Comparison of ENCODE assay signal across 8 cellular contexts in the genomic region with DNA sequence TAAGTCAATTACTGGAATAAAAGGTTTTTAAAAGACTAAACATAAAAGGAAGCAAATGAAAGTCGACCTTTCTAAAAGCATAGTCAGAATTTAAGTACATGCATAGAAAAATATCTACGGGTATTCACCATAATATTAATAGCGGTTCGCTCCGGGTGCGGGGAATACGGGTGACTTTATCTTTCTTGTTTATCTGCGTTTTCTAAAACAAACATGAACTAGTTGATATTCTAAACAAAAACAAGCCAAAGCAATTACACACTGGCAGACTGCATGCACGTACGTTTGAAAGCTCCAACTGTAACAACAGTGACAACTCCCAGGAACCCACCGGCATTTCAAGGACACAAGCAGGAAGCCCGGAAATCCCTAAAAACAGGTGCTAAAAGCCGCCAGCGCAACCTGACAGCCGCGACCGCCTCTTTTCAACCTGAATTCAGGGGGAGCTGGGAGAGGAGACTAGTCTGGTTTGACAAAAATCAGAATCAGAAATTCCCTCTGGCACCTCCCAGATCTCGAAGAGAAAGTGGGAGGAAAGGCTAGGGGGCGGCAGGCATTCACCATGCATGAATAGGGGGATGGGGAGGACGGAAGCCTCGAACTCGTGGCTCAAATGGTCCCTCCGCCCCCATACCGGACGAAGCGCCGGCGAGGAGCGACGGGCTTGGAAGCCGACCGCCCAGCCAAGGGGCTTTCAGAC. TPM values are rescaled to one million over a fixed set of nuclear protein-coding genes. Genes with fewer than 3 reads are reported as not detected.
DNase-seq lines count a peak whose midpoint lies in the region; ATAC-seq, FAIRE-seq and TF ChIP-seq lines count a peak whose summit lies in the region.

No MANE protein-coding gene starts in this region.

- intact Hi-C loops in activated CD4-positive, alpha-beta T cell treated with anti-CD3 and anti-CD28 coated beads for 36 hours (cut with DNase I, micrococcal nuclease) = loop anchor here (1.0 to 5.0 kb wide), 7 partner anchors 30 to 1226 kb away; a partner anchor contains a TSS
- intact Hi-C loops in K562 (cut with micrococcal nuclease) = loop anchor here (5.0 kb wide), 2 partner anchors 91 to 1004 kb away; a partner anchor contains a TSS
- intact Hi-C loops in left colon (cut with DNase I, micrococcal nuclease) = no loop called here

- no peaks in the 10 kb centered on the region for H3K27me3 Mint-ChIP-seq in activated CD4-positive, alpha-beta T cell treated with anti-CD3 and anti-CD28 coated beads for 36 hours

- POLR2A ChIA-PET in activated CD4-positive, alpha-beta T cell treated with anti-CD3 and anti-CD28 coated beads for 36 hours (lab: Charles Lee) = no interaction called here
- POLR2A ChIA-PET in K562 (lab: Yijun Ruan, JAX) = interaction anchor here (0.5 to 1.7 kb wide), 2 partner anchors 42 to 118 kb away, joined by 3 to 6 read pairs; no protein-coding TSS in a partner anchor

- TF ChIP-seq CTCF in K562 (IDR thresholded peaks at IDR 0.05 in 2 of 3, conservative IDR thresholded peaks at IDR 0.05 in 1 of 3; ENCODE audit: insufficient read depth in 2 of 3, low read depth in 1 of 3, low read length in 3 of 3) = no peak

- under 1% methylated on average over 27 of the region's 32 CpGs for WGBS in K562 (ENCODE audit: insufficient coverage, low coverage, missing lambda C conversion rate)

- ATAC-seq in activated CD4-positive, alpha-beta T cell treated with anti-CD3 and anti-CD28 coated beads for 36 hours = no peak
- peak; percentile 13 for ATAC-seq in HG02610 (IDR thresholded peaks at IDR 0.05; ENCODE audit: unreplicated experiment)
- peak; percentile 53 for ATAC-seq in K562
- peak; percentile 30 for ATAC-seq in left colon

- no peak for TF ChIP-seq RAD21 in K562 (CRISPR knock-in tag; conservative IDR thresholded peaks at IDR 0.05 in 1 of 2, IDR thresholded peaks at IDR 0.05 in 1 of 2)

- H3K9me1 ChIP-seq in K562 (ENCODE audit: control insufficient read depth, insufficient read depth, low read length) = no peaks in the 10 kb centered on the region

- peak; percentile 78 for TF ChIP-seq POLR2A in K562 (conservative IDR thresholded peaks at IDR 0.05)

- peak overlapping the region; percentile 91 for H3K4me3 Mint-ChIP-seq in activated CD4-positive, alpha-beta T cell treated with anti-CD3 and anti-CD28 coated beads for 36 hours

- CTCF ChIA-PET in activated CD4-positive, alpha-beta T cell treated with anti-CD3 and anti-CD28 coated beads for 36 hours (lab: Charles Lee) = interaction anchor here (1.4 kb wide), 1 partner anchor 91 kb away, joined by 4 read pairs; no protein-coding TSS in a partner anchor
- CTCF ChIA-PET in K562 (lab: Yijun Ruan, JAX; ENCODE audit: low intra/inter-chr PET ratio) = no interaction called here

- no peak for DNase-seq in activated CD4-positive, alpha-beta T cell treated with anti-CD3 and anti-CD28 coated beads for 36 hours
- no peak for DNase-seq in activated CD4-positive, alpha-beta T cell treated with anti-CD3 and anti-CD28 coated beads for 48 hours
- peak; percentile 80 for DNase-seq in NCI-H2227 (lab: John Stamatoyannopoulos, UW; ENCODE audit: unreplicated experiment)
- DNase-seq in K562 (ENCODE audit: extremely low read depth in 1 of 4, low spot score in 3 of 4) = peak in 2 of 4 experiments; percentile 72 to 84
- DNase-seq in left colon = no peak
- peak; percentile 26 for DNase-seq in stromal cell of bone marrow (ENCODE audit: low read depth)
- no peak for DNase-seq in activated gamma-delta T cell (lab: John Stamatoyannopoulos, UW)

- peak overlapping the region; percentile 88 for H3K27ac Mint-ChIP-seq in activated CD4-positive, alpha-beta T cell treated with anti-CD3 and anti-CD28 coated beads for 36 hours

- peaks cover 25% of the 10 kb centered on the region; the same call in 2 of the 3 replicates for H3K36me3 ChIP-seq in K562 (ENCODE audit: control insufficient read depth, insufficient read depth, low read length)

- in situ Hi-C loops in K562 (cut with MboI) = no loop called here

- H3K9me3 Mint-ChIP-seq in activated CD4-positive, alpha-beta T cell treated with anti-CD3 and anti-CD28 coated beads for 36 hours (ENCODE audit: low read depth) = no peaks in the 10 kb centered on the region

- peak overlapping the region; percentile 95 for H3K4me3 ChIP-seq in K562

- peak overlapping the region; percentile 89 to 95 for H3K9ac ChIP-seq in K562 (ENCODE audit: insufficient read depth in 1 of 2, low read depth in 2 of 2, low read length in 2 of 2)

- H2AFZ ChIP-seq in K562 (ENCODE audit: low read depth, low read length) = peak overlapping the region; percentile 87

- peaks cover 2% of the 10 kb centered on the region; the same call in 1 of the 2 replicates for H4K20me1 ChIP-seq in K562 (replicated peaks; ENCODE audit: control insufficient read depth, insufficient read depth, low read length)

- H3K36me3 Mint-ChIP-seq in activated CD4-positive, alpha-beta T cell treated with anti-CD3 and anti-CD28 coated beads for 36 hours (ENCODE audit: low read depth) = peaks cover 28% of the 10 kb centered on the region

- H3K4me2 ChIP-seq in K562 (ENCODE audit: insufficient read depth, low read length) = peak overlapping the region; percentile 90

- FAIRE-seq in K562 (lab: Jason Lieb, UNC) = no peak

- H3K27me3 ChIP-seq in K562 (ENCODE audit: control insufficient read depth in 2 of 2, insufficient read depth in 2 of 2, low read length in 2 of 2) = no peaks in the 10 kb centered on the region

- TF ChIP-seq EP300 in K562 (IDR thresholded peaks at IDR 0.05; ENCODE audit: low read length) = no peak

- no peaks in the 10 kb centered on the region for H3K9me3 ChIP-seq in K562 (replicated peaks; ENCODE audit: control insufficient read depth, insufficient read depth, low read depth, low read length)

- no TSS peak for BruUV-seq in K562 (replicated peaks; lab: Mats Ljungman, UMichigan)

- H3K4me1 Mint-ChIP-seq in activated CD4-positive, alpha-beta T cell treated with anti-CD3 and anti-CD28 coated beads for 36 hours = peaks cover 34% of the 10 kb centered on the region

- peaks cover 23 to 26% of the 10 kb centered on the region in 2 experiments; a peak in 4 of 5 replicates for H3K4me1 ChIP-seq in K562 (replicated peaks in 1 of 2; ENCODE audit: control insufficient read depth in 2 of 2, insufficient read depth in 2 of 2, low read length in 2 of 2)

- H3K79me2 ChIP-seq in K562 (ENCODE audit: control insufficient read depth, insufficient read depth, low read length) = peaks cover 54% of the 10 kb centered on the region

- H3K27ac ChIP-seq in K562 (ENCODE audit: extremely low read depth, low read depth, low read length) = peak overlapping the region; percentile 95

TF ChIP-seq in K562, 482 proteins besides CTCF, POLR2A, EP300 and RAD21 (continues in another document):
- TF ChIP-seq SMAD1 (IDR thresholded peaks at IDR 0.05; ENCODE audit: low read depth, low read length, partially characterized antibody) = no peak

RNA-seq across cellular contexts. Expression of a gene that starts 0.5 kb away (rescaled TPM):
- 10 to 100 TPM; 33.8 to 56.2 TPM for total RNA-seq in activated CD4-positive, alpha-beta T cell treated with anti-CD3 and anti-CD28 coated beads for 36 hours
- total RNA-seq in K562 (2011; cell fraction: chromatin; rRNA removed; ENCODE audit: low replicate concordance) = 12.4 and 49.0 TPM in 2 replicates
- total RNA-seq in K562 (2011; cell fraction: nucleolus; rRNA removed) = 6.7 and 10.3 TPM in 2 replicates
- 23.2 and 50.5 TPM in 2 replicates for total RNA-seq in K562 (2011; cell fraction: nucleoplasm; rRNA removed)
- total RNA-seq in K562 (2014; rRNA removed) = 23.2 and 25.1 TPM in 2 replicates
- 50.4 and 57.6 TPM in 2 replicates for total RNA-seq in K562 (2014; rRNA removed; fragmentation: Illumina TruSeq; extraction: Trizol)
- total RNA-seq in K562 (2015; rRNA removed; fragmentation: Illumina TruSeq; extraction: Trizol) = 40.1 and 44.9 TPM in 2 replicates
- total RNA-seq in K562 (2021) = 42.9 and 48.4 TPM in 2 replicates
- polyA plus RNA-seq in K562 (2011; rRNA removed) = 33.2 and 37.3 TPM in 2 replicates
- 4.7 and 14.5 TPM in 2 replicates for polyA plus RNA-seq in K562 (2011; cell fraction: cytosol; rRNA removed)
- 11.1 and 16.7 TPM in 2 replicates for polyA plus RNA-seq in K562 (2011; cell fraction: nucleus; rRNA removed)
- polyA plus RNA-seq in K562 (2012) = 15.8 and 20.9 TPM in 2 replicates
- 23.4 and 29.7 TPM in 2 replicates for polyA plus RNA-seq in K562 (2014; fragmentation: Illumina TruSeq; extraction: Trizol)
- 1 to 10 TPM; 5.9 to 6.0 TPM for polyA plus RNA-seq in K562 (2014; fragmentation: Nextera tagmentation; extraction: Ambion mirVana)
- 16.9 and 19.7 TPM in 2 replicates for polyA plus RNA-seq in K562 (2014; rRNA removed)
- polyA minus RNA-seq in K562 (2011; rRNA and poly(A)+ RNA removed) = 53.9 and 66.0 TPM in 2 replicates
- 21.9 and 26.5 TPM in 2 replicates for polyA minus RNA-seq in K562 (2011; cell fraction: cytosol; rRNA and poly(A)+ RNA removed)
- 14.5 and 26.3 TPM in 2 replicates for polyA minus RNA-seq in K562 (2011; cell fraction: nucleus; rRNA and poly(A)+ RNA removed)
- 100 to 1,000 TPM; 142 to 166 TPM for total RNA-seq in left colon

RNA-seq across cellular contexts. Expression of a gene that starts 49.6 kb away (rescaled TPM):
- not detected for total RNA-seq in activated CD4-positive, alpha-beta T cell treated with anti-CD3 and anti-CD28 coated beads for 36 hours
- 0.25 TPM in 1 of 2 replicates, not detected in the other for total RNA-seq in K562 (2011; cell fraction: chromatin; rRNA removed; ENCODE audit: low replicate concordance)
- not detected in 2 replicates for total RNA-seq in K562 (2011; cell fraction: nucleolus; rRNA removed)
- total RNA-seq in K562 (2011; cell fraction: nucleoplasm; rRNA removed) = not detected in 2 replicates
- total RNA-seq in K562 (2014; rRNA removed) = not detected in 2 replicates
- total RNA-seq in K562 (2014; rRNA removed; fragmentation: Illumina TruSeq; extraction: Trizol) = not detected in 2 replicates
- total RNA-seq in K562 (2015; rRNA removed; fragmentation: Illumina TruSeq; extraction: Trizol) = not detected in 2 replicates
- total RNA-seq in K562 (2021) = not detected in 2 replicates
- polyA plus RNA-seq in K562 (2011; rRNA removed) = not detected in 2 replicates
- polyA plus RNA-seq in K562 (2011; cell fraction: cytosol; rRNA removed) = not detected in 2 replicates
- polyA plus RNA-seq in K562 (2011; cell fraction: nucleus; rRNA removed) = 0.07 and 0.13 TPM in 2 replicates
- polyA plus RNA-seq in K562 (2012) = not detected in 2 replicates
- polyA plus RNA-seq in K562 (2014; fragmentation: Illumina TruSeq; extraction: Trizol) = not detected in 2 replicates
- polyA plus RNA-seq in K562 (2014; fragmentation: Nextera tagmentation; extraction: Ambion mirVana) = not detected
- polyA plus RNA-seq in K562 (2014; rRNA removed) = not detected in 2 replicates
- not detected in 2 replicates for polyA minus RNA-seq in K562 (2011; rRNA and poly(A)+ RNA removed)
- polyA minus RNA-seq in K562 (2011; cell fraction: cytosol; rRNA and poly(A)+ RNA removed) = 1.2 TPM in 1 of 2 replicates, not detected in the other
- polyA minus RNA-seq in K562 (2011; cell fraction: nucleus; rRNA and poly(A)+ RNA removed) = not detected in 2 replicates
- total RNA-seq in left colon = not detected

Comparison
In these comparisons a context has a peak if more than half of its experiments do, and no peak if none do; other contexts are left out.
1. DNase-seq: peak in NCI-H2227 (single experiment) and stromal cell of bone marrow (single experiment); none in activated CD4-positive, alpha-beta T cell treated with anti-CD3 and anti-CD28 coated beads for 36 hours (single experiment), activated CD4-positive, alpha-beta T cell treated with anti-CD3 and anti-CD28 coated beads for 48 hours (single experiment), left colon (0 of 2) and activated gamma-delta T cell (single experiment).
2. intact Hi-C loops: an anchor here in activated CD4-positive, alpha-beta T cell treated with anti-CD3 and anti-CD28 coated beads for 36 hours (1.0 to 5.0 kb wide) and K562 (5.0 kb wide); none called in left colon.